Comparison of ENCODE assay signal across 18 cellular contexts in the genomic region with DNA sequence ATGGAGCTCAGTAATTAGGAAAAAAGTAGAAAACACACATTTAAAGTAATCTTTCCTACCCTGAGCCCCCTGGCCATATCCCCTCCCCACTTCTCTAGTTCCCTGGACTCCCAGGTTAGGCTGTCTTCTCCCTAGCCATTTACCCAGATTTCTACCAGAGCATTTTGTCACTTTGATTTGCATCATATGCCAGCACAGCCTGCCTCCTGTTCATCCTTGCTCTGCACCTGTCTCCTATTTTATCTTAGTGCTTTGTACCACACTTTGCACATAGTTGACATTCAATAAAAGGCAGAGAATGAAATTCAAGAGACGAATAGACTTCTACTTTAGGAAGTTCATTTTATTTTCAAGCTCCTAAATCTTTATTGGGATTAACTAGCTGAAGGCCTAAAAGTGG.
DNase-seq lines count a peak whose midpoint lies in the region; ATAC-seq and TF ChIP-seq lines count a peak whose summit lies in the region.
"Had no signal": no experiment of that assay in that cellular context is flagged by ENCODE, and none has a peak within 500 bp of the region (broad histone marks: within the 10 kb centered on the region; RNA-seq: fewer than 3 reads in every experiment).

No MANE protein-coding gene starts in this region.

- H3K27me3 Mint-ChIP-seq in activated B cell treated with CpG ODN at 0.5 μM for 24 hours (no peaks in the 10 kb centered on the region), glutamatergic neuron (ENCODE audit: unreplicated experiment) (peaks cover 2% of the 10 kb centered on the region), type B pancreatic cell (no peaks in the 10 kb centered on the region)

- no peak for TF ChIP-seq CTCF in activated B cell treated with CpG ODN at 0.5 μM for 24 hours (IDR thresholded peaks at IDR 0.05)
- no peak for TF ChIP-seq CTCF in glutamatergic neuron (IDR thresholded peaks at IDR 0.05; ENCODE audit: partially characterized antibody, unreplicated experiment)
- no peak for TF ChIP-seq CTCF in type B pancreatic cell (conservative IDR thresholded peaks at IDR 0.05)

- POLR2A ChIA-PET in activated B cell treated with CpG ODN at 0.5 μM for 24 hours (lab: Charles Lee): interaction anchor here (1.2 kb wide), 1 partner anchor 334 kb away, joined by 4 read pairs; no protein-coding TSS in a partner anchor

- peak overlapping the region in 1 of 11 experiments; percentile 35; a peak in 1 of 22 replicates for H3K9ac ChIP-seq in BLaER1 treated with 17β-estradiol and CSF1 and Interleukin-3, amounts not matched to agents 10 nM and 100 nM
- H3K9ac ChIP-seq in subcutaneous abdominal adipose tissue (ENCODE audit: low read length in 5 of 5): peak overlapping the region in 1 of 5 donors; percentile 40

- H3K9me3 Mint-ChIP-seq in activated B cell treated with CpG ODN at 0.5 μM for 24 hours (no peaks in the 10 kb centered on the region), glutamatergic neuron (ENCODE audit: unreplicated experiment) (peaks cover 12% of the 10 kb centered on the region), type B pancreatic cell (no peaks in the 10 kb centered on the region)
- H3K9me3 Mint-ChIP-seq: H9 had no signal

- ATAC-seq in activated B cell treated with CpG ODN at 0.5 μM for 24 hours (ENCODE audit: low read depth) (no peak), GM21381 (IDR thresholded peaks at IDR 0.05; ENCODE audit: unreplicated experiment) (no peak), left lobe of liver (no peak)
- ATAC-seq: PC-3 had no signal

- intact Hi-C loops in activated B cell treated with CpG ODN at 0.5 μM for 24 hours (cut with micrococcal nuclease): no loop called here

- H3K4me1 ChIP-seq in BLaER1 treated with 17β-estradiol and CSF1 and Interleukin-3, amounts not matched to agents 10 nM and 100 nM: peaks cover 65 to 100% (median 96%) of the 10 kb centered on the region in 10 experiments
- peaks cover 7 to 71% (median 48%) of the 10 kb centered on the region in 5 donors for H3K4me1 ChIP-seq in subcutaneous abdominal adipose tissue (ENCODE audit: control insufficient read depth in 5 of 5, insufficient read depth in 5 of 5, low read length in 5 of 5)

- DNase-seq in activated B cell treated with CpG ODN at 0.5 μM for 24 hours (no peak), glutamatergic neuron (no peak), left lobe of liver (ENCODE audit: low spot score) (no peak), pons (ENCODE audit: low spot score) (no peak), type B pancreatic cell (ENCODE audit: extremely low spot score, unreplicated experiment) (no peak)
- DNase-seq: ACHN; Calu3; CD4-positive, alpha-beta memory T cell; DMS53; H9; Kasumi-1; NCI-H1105; NCI-H187 treated with DMSO at 0.1 percent for 48 hours; NCI-H446 treated with DMSO at 0.1 percent for 48 hours; PC-3 had no signal

- CTCF ChIA-PET in activated B cell treated with CpG ODN at 0.5 μM for 24 hours (lab: Charles Lee): interaction anchor here (1.1 to 1.8 kb wide), 2 partner anchors 9 to 59 kb away, joined by 3 to 5 read pairs; no protein-coding TSS in a partner anchor

- peak overlapping the region; percentile 10 for H3K27ac Mint-ChIP-seq in activated B cell treated with CpG ODN at 0.5 μM for 24 hours
- H3K27ac Mint-ChIP-seq in glutamatergic neuron (ENCODE audit: unreplicated experiment): peak overlapping the region; percentile 67
- no peak overlapping the region for H3K27ac Mint-ChIP-seq in type B pancreatic cell
- H3K27ac Mint-ChIP-seq: CD4-positive, alpha-beta memory T cell; H9 had no signal

- H3K4me1 Mint-ChIP-seq in activated B cell treated with CpG ODN at 0.5 μM for 24 hours (peaks cover 89% of the 10 kb centered on the region), glutamatergic neuron (ENCODE audit: low read depth, unreplicated experiment) (peaks cover 48% of the 10 kb centered on the region), type B pancreatic cell (ENCODE audit: unreplicated experiment) (peaks cover 21% of the 10 kb centered on the region)
- H3K4me1 Mint-ChIP-seq: H9 had no signal

- no peaks in the 10 kb centered on the region for H3K9me3 ChIP-seq in BLaER1 treated with 17β-estradiol and CSF1 and Interleukin-3, amounts not matched to agents 10 nM and 100 nM (replicated peaks in 1 of 11)
- H3K9me3 ChIP-seq in subcutaneous abdominal adipose tissue (ENCODE audit: control insufficient read depth in 5 of 5, low read length in 5 of 5): no peaks in the 10 kb centered on the region

- H3K4me3 Mint-ChIP-seq in activated B cell treated with CpG ODN at 0.5 μM for 24 hours (no peak overlapping the region), glutamatergic neuron (ENCODE audit: unreplicated experiment) (peak overlapping the region; percentile 22), type B pancreatic cell (no peak overlapping the region)
- H3K4me3 Mint-ChIP-seq: CD4-positive, alpha-beta memory T cell; H9 had no signal

- H3K27me3 ChIP-seq in BLaER1 treated with 17β-estradiol and CSF1 and Interleukin-3, amounts not matched to agents 10 nM and 100 nM: no peaks in the 10 kb centered on the region
- no peaks in the 10 kb centered on the region for H3K27me3 ChIP-seq in subcutaneous abdominal adipose tissue (ENCODE audit: control insufficient read depth in 5 of 5, insufficient read depth in 4 of 5, low read length in 5 of 5)

- H3K36me3 Mint-ChIP-seq in activated B cell treated with CpG ODN at 0.5 μM for 24 hours (ENCODE audit: low read depth) (peaks cover 54% of the 10 kb centered on the region), glutamatergic neuron (ENCODE audit: unreplicated experiment) (no peaks in the 10 kb centered on the region), type B pancreatic cell (no peaks in the 10 kb centered on the region)
- H3K36me3 Mint-ChIP-seq: CD4-positive, alpha-beta memory T cell had no signal

- H3K36me3 ChIP-seq in BLaER1 treated with 17β-estradiol and CSF1 and Interleukin-3, amounts not matched to agents 10 nM and 100 nM: peaks cover 0 to 66% (median 26%) of the 10 kb centered on the region in 11 experiments; a peak in 13 of 22 replicates
- H3K36me3 ChIP-seq in subcutaneous abdominal adipose tissue (ENCODE audit: control insufficient read depth in 5 of 5, insufficient read depth in 5 of 5, low read length in 5 of 5): no peaks in the 10 kb centered on the region

- H3K4me3 ChIP-seq in BLaER1 treated with 17β-estradiol and CSF1 and Interleukin-3, amounts not matched to agents 10 nM and 100 nM: 0 out of 20 replicates have a peak overlapping the region, but pooled peaks of 1 of the 10 experiments have one; percentile 2
- H3K4me3 ChIP-seq in subcutaneous abdominal adipose tissue (ENCODE audit: low read depth in 1 of 5, low read length in 5 of 5): no peak overlapping the region

- peak overlapping the region in 6 of 11 experiments; percentile 78 to 86 (median 81); a peak in 12 of 22 replicates for H3K27ac ChIP-seq in BLaER1 treated with 17β-estradiol and CSF1 and Interleukin-3, amounts not matched to agents 10 nM and 100 nM
- peak overlapping the region; percentile 81 for H3K27ac ChIP-seq in subcutaneous abdominal adipose tissue (ENCODE audit: low read depth, low read length)

- peaks cover 0 to 9% (median 0%) of the 10 kb centered on the region in 11 experiments; a peak in 2 of 22 replicates for H4K20me1 ChIP-seq in BLaER1 treated with 17β-estradiol and CSF1 and Interleukin-3, amounts not matched to agents 10 nM and 100 nM

- peak overlapping the region; percentile 2 to 83 (median 80); a peak in 21 of 22 replicates for H3K4me2 ChIP-seq in BLaER1 treated with 17β-estradiol and CSF1 and Interleukin-3, amounts not matched to agents 10 nM and 100 nM
